ENCODE assay signal across 14 cellular contexts in genomic region chr4:70892086-70892769, GRCh38. TPM values are rescaled to one million over a fixed set of nuclear protein-coding genes. Genes with fewer than 3 reads are reported as not detected.
A peak's percentile ranks its signal among the peaks of the same experiment; 100 is the strongest.
DNase-seq lines count a peak whose midpoint lies in the region; ATAC-seq lines count a peak whose summit lies in the region.
"Had no signal": no experiment of that assay in that cellular context is flagged by ENCODE, and none has a peak within 500 bp of the region (broad histone marks: within the 10 kb centered on the region; RNA-seq: fewer than 3 reads in every experiment).

No MANE protein-coding gene starts in this region.

- no peak overlapping the region for H3K27ac ChIP-seq in effector memory CD4-positive, alpha-beta T cell (ENCODE audit: insufficient read depth, low read length, poor library complexity, severe bottlenecking)
- H3K27ac ChIP-seq: hepatocyte, neutrophil had no signal

- no peaks in the 10 kb centered on the region for H3K36me3 ChIP-seq in effector memory CD4-positive, alpha-beta T cell (ENCODE audit: control insufficient read depth, insufficient read depth, low read length)
- H3K36me3 ChIP-seq: neutrophil had no signal

- no peaks in the 10 kb centered on the region for H3K9me3 ChIP-seq in effector memory CD4-positive, alpha-beta T cell (ENCODE audit: control insufficient read depth, low read length)
- H3K9me3 ChIP-seq: neutrophil had no signal

- H3K27me3 ChIP-seq in effector memory CD4-positive, alpha-beta T cell (replicated peaks; ENCODE audit: control insufficient read depth, insufficient read depth, low read length, poor library complexity, severe bottlenecking): no peaks in the 10 kb centered on the region
- H3K27me3 ChIP-seq: hepatocyte, neutrophil had no signal

- H3K4me3 ChIP-seq in effector memory CD4-positive, alpha-beta T cell (ENCODE audit: insufficient read depth, low read depth, low read length, poor library complexity, severe bottlenecking): no peak overlapping the region
- H3K4me3 ChIP-seq: hepatocyte, smooth muscle cell had no signal

- intact Hi-C loops in left cardiac atrium (cut with DNase I): no loop called here
- intact Hi-C loops in sciatic nerve (cut with DNase I): no loop called here

- H3K4me1 ChIP-seq in effector memory CD4-positive, alpha-beta T cell (ENCODE audit: control insufficient read depth, insufficient read depth, low read length, poor library complexity, severe bottlenecking): no peaks in the 10 kb centered on the region

- in situ Hi-C loops in KBM-7 (cut with MboI; ENCODE audit: low pct_unique_long_range_greater_than_20kb, low sequenced_read_pairs): no loop called here

- ATAC-seq in left cardiac atrium: peak in 1 of 2 donors; percentile 65
- ATAC-seq in sciatic nerve: peak; percentile 97
- no peak for ATAC-seq in GM19395 (IDR thresholded peaks at IDR 0.05; ENCODE audit: unreplicated experiment)
- no peak for ATAC-seq in GM19455 (IDR thresholded peaks at IDR 0.05; ENCODE audit: unreplicated experiment)
- no peak for ATAC-seq in HG02642 (IDR thresholded peaks at IDR 0.05; ENCODE audit: poor library complexity, unreplicated experiment)
- ATAC-seq: stimulated activated naive CD8-positive, alpha-beta T cell treated with anti-CD3 and anti-CD28 coated beads, Interleukin-15, amount 100 ng/mL, for 72 hours had no signal

- DNase-seq in KBM-7: peak; percentile 74
- peak; percentile 81 for DNase-seq in SKM-1 (lab: John Stamatoyannopoulos, UW; ENCODE audit: unreplicated experiment)
- peak; percentile 39 for DNase-seq in left cardiac atrium
- DNase-seq in sciatic nerve (ENCODE audit: low spot score): peak; percentile 74
- no peak for DNase-seq in effector memory CD4-positive, alpha-beta T cell
- DNase-seq: activated CD4-positive, alpha-beta T cell treated with anti-CD3 and anti-CD28 coated beads for 48 hours; NCI-H1417 treated with DMSO at 0.1 percent for 48 hours; stimulated activated naive CD8-positive, alpha-beta T cell treated with anti-CD3 and anti-CD28 coated beads, Interleukin-15, amount 100 ng/mL, for 72 hours had no signal

RNA-seq across cellular contexts. Expression of gene MOB1B, which starts 9.9 kb away (rescaled TPM):
- total RNA-seq in left cardiac atrium (10 to 100 TPM; 16.0 to 20.3 TPM), sciatic nerve (34.3 TPM)

RNA-seq across cellular contexts. Expression of gene GRSF1, which starts 52.5 kb away (rescaled TPM):
- total RNA-seq in left cardiac atrium: 10 to 100 TPM; 64.4 to 79.7 TPM
- 38.9 TPM for total RNA-seq in sciatic nerve

Comparison
In these comparisons a context has a peak if more than half of its experiments do, and no peak if none do; other contexts are left out.
1. DNase-seq: peak in KBM-7 (single experiment), SKM-1 (single experiment), left cardiac atrium (single experiment) and sciatic nerve (single experiment); none in effector memory CD4-positive, alpha-beta T cell (0 of 3).